ENCODE assay signal across 13 cellular contexts in the genomic region with DNA sequence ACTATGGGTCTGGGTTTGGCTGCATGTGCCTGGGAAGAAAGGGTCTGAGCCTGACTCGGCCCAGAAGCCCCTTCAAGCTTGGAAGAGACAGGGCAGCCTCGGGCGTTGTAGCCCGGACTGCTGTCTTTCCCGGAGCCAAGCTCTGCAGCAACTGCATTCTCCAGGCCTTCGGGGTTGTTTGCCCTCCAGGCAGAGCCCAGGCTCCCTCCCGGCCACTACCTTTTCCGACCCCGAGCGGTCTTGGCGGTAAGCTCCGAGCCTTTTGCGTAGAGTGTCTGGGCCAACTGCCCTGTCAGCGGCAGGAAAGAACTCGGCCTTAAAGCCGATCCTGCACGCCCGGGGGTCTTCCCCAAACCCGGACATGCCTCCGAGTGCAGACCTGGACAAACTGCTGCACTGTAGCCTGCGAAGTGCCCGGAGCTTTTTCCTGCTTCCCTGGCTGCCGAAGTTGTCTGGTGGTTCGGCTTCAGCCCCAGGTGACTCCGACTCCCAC. TPM values are rescaled to one million over a fixed set of nuclear protein-coding genes. Genes with fewer than 3 reads are reported as not detected.
DNase-seq lines count a peak whose midpoint lies in the region; ATAC-seq, FAIRE-seq and TF ChIP-seq lines count a peak whose summit lies in the region.
"Had no signal": no experiment of that assay in that cellular context is flagged by ENCODE, and none has a peak within 500 bp of the region (broad histone marks: within the 10 kb centered on the region; RNA-seq: fewer than 3 reads in every experiment).

No MANE protein-coding gene starts in this region.

- H3K9me3 ChIP-seq in CD4-positive, alpha-beta T cell (ENCODE audit: control insufficient read depth, low read length) = no peaks in the 10 kb centered on the region
- H3K9me3 ChIP-seq in DOHH2 (ENCODE audit: control insufficient read depth, insufficient read depth, low read length) (no peaks in the 10 kb centered on the region), HepG2 (ENCODE audit: low read length) (no peaks in the 10 kb centered on the region), right cardiac atrium (ENCODE audit: control insufficient read depth, low read length) (no peaks in the 10 kb centered on the region), adrenal gland (replicated peaks in 1 of 3) (no peaks in the 10 kb centered on the region)
- H3K9me3 ChIP-seq: neutrophil had no signal

- no peak for TF ChIP-seq RAD21 in HepG2 (CRISPR knock-in tag; IDR thresholded peaks at IDR 0.05)

- DNase-seq in CD4-positive, alpha-beta T cell = no peak
- no peak for DNase-seq in HepG2 (ENCODE audit: low spot score)
- DNase-seq in SW 1271 (lab: John Stamatoyannopoulos, UW) = no peak
- no peak for DNase-seq in NOMO-1 treated with dmso at 0.1 percent for 144 hours (lab: John Stamatoyannopoulos, UW; ENCODE audit: unreplicated experiment)
- no peak for DNase-seq in right cardiac atrium
- no peak for DNase-seq in adrenal gland
- DNase-seq: NCI-H1694; SHP77 treated with DMSO at 0.1 percent for 48 hours; stimulated activated CD4-positive, alpha-beta T cell treated with anti-CD3 and anti-CD28 coated beads, Interleukin-2, amount 100 ng/mL, for 48 hours had no signal

- TF ChIP-seq CTCF in CD4-positive, alpha-beta T cell (IDR thresholded peaks at IDR 0.05) = no peak
- TF ChIP-seq CTCF in DOHH2 (IDR thresholded peaks at IDR 0.05; ENCODE audit: low read depth, low read length, poor library complexity, severe bottlenecking) (no peak), HepG2 (CRISPR knock-in tag; IDR thresholded peaks at IDR 0.05) (no peak), adrenal gland (IDR thresholded peaks at IDR 0.05) (no peak)

- FAIRE-seq in HepG2 (lab: Jason Lieb, UNC) = no peak
- FAIRE-seq: H54 had no signal

- intact Hi-C loops in CD4-positive, alpha-beta T cell (cut with DNase I, micrococcal nuclease) = no loop called here
- intact Hi-C loops in HepG2 (cut with micrococcal nuclease; ENCODE audit: unreplicated experiment) = no loop called here
- intact Hi-C loops in right cardiac atrium (cut with DNase I) = no loop called here
- intact Hi-C loops in adrenal gland (cut with DNase I) = no loop called here

- in situ Hi-C loops in HepG2 (cut with HindIII; ENCODE audit: extremely low pct_ligation_motif_present, low pct_unique_long_range_greater_than_20kb) = no loop called here

- no peak overlapping the region for H2AFZ ChIP-seq in HepG2 (ENCODE audit: low read length)

- no TSS peak for BruUV-seq in HepG2 (replicated peaks; lab: Mats Ljungman, UMichigan)

- peaks cover under 1% of the 10 kb centered on the region for H3K9me3 Mint-ChIP-seq in CD4-positive, alpha-beta T cell
- H3K9me3 Mint-ChIP-seq in activated T-helper 17 cell treated with anti-CD3 and anti-CD28 coated beads, Interleukin-2, amount 50 U/mL, for 72 hours = no peaks in the 10 kb centered on the region

- 30% methylated on average over 2 of the region's 25 CpGs for WGBS in HepG2 (ENCODE audit: low lambda C conversion rate)
- WGBS in right cardiac atrium = 3% methylated on average over 25 of the region's 25 CpGs
- WGBS in adrenal gland, 4 donors = 7 to 18% (median 10%) methylated on average over 4 to 25 of the region's 25 CpGs

- POLR2A ChIA-PET in CD4-positive, alpha-beta T cell (lab: Charles Lee) = interaction anchor here (0.8 to 2.6 kb wide), 3 partner anchors 10 to 393 kb away, joined by 3 to 16 read pairs (median 3); a partner anchor contains a TSS
- POLR2A ChIA-PET in HepG2 (lab: Yijun Ruan, JAX) = interaction anchor here (1.8 kb wide), 1 partner anchor 10 kb away, joined by 7 read pairs; a partner anchor contains a TSS

- H3K27me3 ChIP-seq in CD4-positive, alpha-beta T cell (ENCODE audit: control insufficient read depth, insufficient read depth, low read length) = peaks cover 99% of the 10 kb centered on the region
- H3K27me3 ChIP-seq in DOHH2 (ENCODE audit: control insufficient read depth, low read length) = peaks cover 76% of the 10 kb centered on the region
- peaks cover 44 to 88% of the 10 kb centered on the region in 2 experiments for H3K27me3 ChIP-seq in HepG2 (ENCODE audit: control insufficient read depth in 1 of 2, insufficient read depth in 2 of 2, low read length in 2 of 2)
- no peaks in the 10 kb centered on the region for H3K27me3 ChIP-seq in right cardiac atrium (ENCODE audit: control insufficient read depth, insufficient read depth)
- H3K27me3 ChIP-seq in adrenal gland = peaks cover 99% of the 10 kb centered on the region

- no peak for TF ChIP-seq EP300 in HepG2 (IDR thresholded peaks at IDR 0.05; ENCODE audit: low read depth in 2 of 2, low read length in 2 of 2)
- TF ChIP-seq EP300 in HepG2 (CRISPR knock-in tag; IDR thresholded peaks at IDR 0.05; ENCODE audit: borderline replicate concordance) = no peak

- ATAC-seq in CD4-positive, alpha-beta T cell (ENCODE audit: poor library complexity) = no peak
- no peak for ATAC-seq in activated T-helper 17 cell treated with anti-CD3 and anti-CD28 coated beads, Interleukin-2, amount 50 U/mL, for 72 hours (replicated peaks)
- ATAC-seq in HepG2 (peak; percentile 33), right cardiac atrium (no peak)

- H3K4me1 Mint-ChIP-seq in CD4-positive, alpha-beta T cell (ENCODE audit: low read depth) = peaks cover 68% of the 10 kb centered on the region
- H3K4me1 Mint-ChIP-seq in activated T-helper 17 cell treated with anti-CD3 and anti-CD28 coated beads, Interleukin-2, amount 50 U/mL, for 72 hours = peaks cover 27% of the 10 kb centered on the region

- H4K20me1 ChIP-seq in DOHH2 (ENCODE audit: control insufficient read depth, insufficient read depth, low read depth, low read length) (0 out of 2 replicates have a peak, but pooled peaks cover 8% of the 10 kb centered on the region), HepG2 (ENCODE audit: insufficient read depth, low read length) (peaks cover 21% of the 10 kb centered on the region; the same call in 1 of the 2 replicates)

- TF ChIP-seq POLR2A in HepG2 (IDR thresholded peaks at IDR 0.05; ENCODE audit: insufficient read depth in 1 of 2, low read depth in 2 of 2, low read length in 2 of 2) (no peak), adrenal gland (IDR thresholded peaks at IDR 0.05) (no peak)

- H3K27ac Mint-ChIP-seq in CD4-positive, alpha-beta T cell = no peak overlapping the region
- H3K27ac Mint-ChIP-seq in activated T-helper 17 cell treated with anti-CD3 and anti-CD28 coated beads, Interleukin-2, amount 50 U/mL, for 72 hours = no peak overlapping the region

- H3K79me2 ChIP-seq in DOHH2 (ENCODE audit: control insufficient read depth, low read length) (no peaks in the 10 kb centered on the region), HepG2 (ENCODE audit: insufficient read depth, low read length) (no peaks in the 10 kb centered on the region)

- H3K36me3 ChIP-seq in DOHH2 (ENCODE audit: control insufficient read depth, low read length) (no peaks in the 10 kb centered on the region), HepG2 (replicated peaks in 1 of 2; ENCODE audit: control insufficient read depth in 1 of 2, insufficient read depth in 2 of 2, low read length in 2 of 2) (no peaks in the 10 kb centered on the region), adrenal gland (replicated peaks in 1 of 2) (no peaks in the 10 kb centered on the region)
- H3K36me3 ChIP-seq: neutrophil had no signal

- H3K4me3 Mint-ChIP-seq in CD4-positive, alpha-beta T cell = peak overlapping the region; percentile 79
- peak overlapping the region; percentile 77 for H3K4me3 Mint-ChIP-seq in activated T-helper 17 cell treated with anti-CD3 and anti-CD28 coated beads, Interleukin-2, amount 50 U/mL, for 72 hours

- H3K36me3 Mint-ChIP-seq in CD4-positive, alpha-beta T cell (ENCODE audit: low read depth) = no peaks in the 10 kb centered on the region
- peaks cover 17% of the 10 kb centered on the region for H3K36me3 Mint-ChIP-seq in activated T-helper 17 cell treated with anti-CD3 and anti-CD28 coated beads, Interleukin-2, amount 50 U/mL, for 72 hours (ENCODE audit: low read depth)

- H3K4me2 ChIP-seq in DOHH2 (ENCODE audit: low read length) (peak overlapping the region; percentile 73), HepG2 (ENCODE audit: low read depth, low read length) (peak overlapping the region; percentile 52)

- H3K4me3 ChIP-seq in DOHH2 (ENCODE audit: low read length) (no peak overlapping the region), HepG2 (replicated peaks in 1 of 3; ENCODE audit: insufficient read depth in 1 of 3, low read depth in 2 of 3, low read length in 3 of 3) (peak overlapping the region in 1 of 3 experiments; percentile 58; a peak in 1 of 6 replicates), right cardiac atrium (ENCODE audit: low read length) (no peak overlapping the region), adrenal gland (no peak overlapping the region)

- H3K27ac ChIP-seq in CD4-positive, alpha-beta T cell (ENCODE audit: low read depth, low read length) = no peak overlapping the region
- no peak overlapping the region for H3K27ac ChIP-seq in DOHH2 (ENCODE audit: low read depth, low read length)
- H3K27ac ChIP-seq in HepG2 (ENCODE audit: extremely low read length, insufficient read depth, low read length) = no peak overlapping the region
- no peak overlapping the region for H3K27ac ChIP-seq in right cardiac atrium (ENCODE audit: low read length)
- no peak overlapping the region for H3K27ac ChIP-seq in adrenal gland
- H3K27ac ChIP-seq: neutrophil had no signal

- no peaks in the 10 kb centered on the region for H3K9me2 ChIP-seq in DOHH2 (replicated peaks; ENCODE audit: control insufficient read depth, low read length)

- H3K9ac ChIP-seq in HepG2 (ENCODE audit: insufficient read depth, low read depth, low read length) = no peak overlapping the region

- CTCF ChIA-PET in CD4-positive, alpha-beta T cell (lab: Charles Lee) = no interaction called here
- CTCF ChIA-PET in HepG2 (lab: Yijun Ruan, JAX; ENCODE audit: low intra/inter-chr PET ratio, low total read pairs) = no interaction called here

- H3K4me1 ChIP-seq in DOHH2 (ENCODE audit: control insufficient read depth, low read length) (peaks cover 29% of the 10 kb centered on the region), HepG2 (ENCODE audit: insufficient read depth, low read length) (peaks cover 54% of the 10 kb centered on the region), right cardiac atrium (ENCODE audit: control insufficient read depth, insufficient read depth, low read length) (peaks cover 18% of the 10 kb centered on the region), adrenal gland (replicated peaks in 1 of 2) (peaks cover 13 to 41% of the 10 kb centered on the region in 2 donors)

- H3F3A ChIP-seq in DOHH2 (ENCODE audit: control insufficient read depth, insufficient read depth) = no peaks in the 10 kb centered on the region

- peaks cover 85% of the 10 kb centered on the region for H3K27me3 Mint-ChIP-seq in CD4-positive, alpha-beta T cell
- H3K27me3 Mint-ChIP-seq in activated T-helper 17 cell treated with anti-CD3 and anti-CD28 coated beads, Interleukin-2, amount 50 U/mL, for 72 hours = peaks cover 55% of the 10 kb centered on the region

RNA-seq across cellular contexts. Expression of a gene that starts 1.3 kb away (rescaled TPM):
- total RNA-seq in CD4-positive, alpha-beta T cell = not detected
- total RNA-seq in activated T-helper 17 cell treated with anti-CD3 and anti-CD28 coated beads, Interleukin-2, amount 50 U/mL, for 72 hours = under 1 TPM; 0.11 TPM
- total RNA-seq in HepG2 (2016; rRNA removed; fragmentation: Illumina TruSeq; extraction: Trizol) (not detected in 2 replicates), right cardiac atrium (not detected), adrenal gland (not detected)
- not detected in 2 replicates for total RNA-seq in HepG2 (2016; cell fraction: cytosol; rRNA removed; fragmentation: Illumina TruSeq; extraction: Trizol; ENCODE audit: low read depth)
- not detected in 2 replicates for total RNA-seq in HepG2 (2016; cell fraction: insoluble cytoplasmic fraction; rRNA removed; fragmentation: Illumina TruSeq; extraction: Trizol)
- total RNA-seq in HepG2 (2016; cell fraction: membrane; rRNA removed; fragmentation: Illumina TruSeq; extraction: Trizol) = not detected in 2 replicates
- not detected in 2 replicates for total RNA-seq in HepG2 (2016; cell fraction: nucleus; rRNA removed; fragmentation: Illumina TruSeq; extraction: Trizol)
- polyA plus RNA-seq in HepG2 (2011; rRNA removed) (not detected in 2 replicates), right cardiac atrium (not detected), adrenal gland (not detected)
- polyA plus RNA-seq in HepG2 (2011; cell fraction: cytosol; rRNA removed) = not detected in 2 replicates
- not detected in 2 replicates for polyA plus RNA-seq in HepG2 (2011; cell fraction: nucleus; rRNA removed)
- polyA plus RNA-seq in HepG2 (2012) = not detected in 2 replicates
- not detected in 2 replicates for polyA plus RNA-seq in HepG2 (2016; cell fraction: cytosol; fragmentation: Illumina TruSeq; extraction: Trizol; ENCODE audit: low read depth)
- not detected in 2 replicates for polyA plus RNA-seq in HepG2 (2016; cell fraction: insoluble cytoplasmic fraction; fragmentation: Illumina TruSeq; extraction: Trizol; ENCODE audit: low read depth)
- polyA plus RNA-seq in HepG2 (2016; cell fraction: membrane; fragmentation: Illumina TruSeq; extraction: Trizol; ENCODE audit: low read depth) = not detected in 2 replicates
- polyA plus RNA-seq in HepG2 (2016; cell fraction: nucleus; fragmentation: Illumina TruSeq; extraction: Trizol; ENCODE audit: insufficient read depth, low read depth) = not detected in 2 replicates
- polyA minus RNA-seq in HepG2 (2011; rRNA and poly(A)+ RNA removed; ENCODE audit: low replicate concordance) = 0.07 TPM in 1 of 2 replicates, not detected in the other
- not detected in 2 replicates for polyA minus RNA-seq in HepG2 (2011; cell fraction: cytosol; rRNA and poly(A)+ RNA removed)
- polyA minus RNA-seq in HepG2 (2011; cell fraction: nucleus; rRNA and poly(A)+ RNA removed) = not detected in 2 replicates

RNA-seq across cellular contexts. Expression of a gene that starts 10.1 kb away (rescaled TPM):
- total RNA-seq in CD4-positive, alpha-beta T cell = 10 to 100 TPM; 40.3 to 40.8 TPM
- total RNA-seq in activated T-helper 17 cell treated with anti-CD3 and anti-CD28 coated beads, Interleukin-2, amount 50 U/mL, for 72 hours = 10 to 100 TPM; 65.5 to 96.5 TPM
- total RNA-seq in HepG2 (2016; rRNA removed; fragmentation: Illumina TruSeq; extraction: Trizol) = 53.3 and 58.1 TPM in 2 replicates
- total RNA-seq in HepG2 (2016; cell fraction: cytosol; rRNA removed; fragmentation: Illumina TruSeq; extraction: Trizol; ENCODE audit: low read depth) = 22.9 and 24.6 TPM in 2 replicates
- total RNA-seq in HepG2 (2016; cell fraction: insoluble cytoplasmic fraction; rRNA removed; fragmentation: Illumina TruSeq; extraction: Trizol) = 54.6 and 57.3 TPM in 2 replicates
- total RNA-seq in HepG2 (2016; cell fraction: membrane; rRNA removed; fragmentation: Illumina TruSeq; extraction: Trizol) = 20.4 and 22.0 TPM in 2 replicates
- 24.9 and 25.3 TPM in 2 replicates for total RNA-seq in HepG2 (2016; cell fraction: nucleus; rRNA removed; fragmentation: Illumina TruSeq; extraction: Trizol)
- 9.1 and 9.8 TPM in 2 replicates for polyA plus RNA-seq in HepG2 (2011; rRNA removed)
- 5.9 and 7.0 TPM in 2 replicates for polyA plus RNA-seq in HepG2 (2011; cell fraction: cytosol; rRNA removed)
- polyA plus RNA-seq in HepG2 (2011; cell fraction: nucleus; rRNA removed) = 5.9 and 6.1 TPM in 2 replicates
- 25.3 and 27.5 TPM in 2 replicates for polyA plus RNA-seq in HepG2 (2012)
- 10.2 and 11.6 TPM in 2 replicates for polyA plus RNA-seq in HepG2 (2016; cell fraction: cytosol; fragmentation: Illumina TruSeq; extraction: Trizol; ENCODE audit: low read depth)
- 66.2 and 74.8 TPM in 2 replicates for polyA plus RNA-seq in HepG2 (2016; cell fraction: insoluble cytoplasmic fraction; fragmentation: Illumina TruSeq; extraction: Trizol; ENCODE audit: low read depth)
- polyA plus RNA-seq in HepG2 (2016; cell fraction: membrane; fragmentation: Illumina TruSeq; extraction: Trizol; ENCODE audit: low read depth) = 14.2 and 18.0 TPM in 2 replicates
- 37.9 and 39.6 TPM in 2 replicates for polyA plus RNA-seq in HepG2 (2016; cell fraction: nucleus; fragmentation: Illumina TruSeq; extraction: Trizol; ENCODE audit: insufficient read depth, low read depth)
- 11.9 and 35.7 TPM in 2 replicates for polyA minus RNA-seq in HepG2 (2011; rRNA and poly(A)+ RNA removed; ENCODE audit: low replicate concordance)
- polyA minus RNA-seq in HepG2 (2011; cell fraction: cytosol; rRNA and poly(A)+ RNA removed) = 11.3 and 12.7 TPM in 2 replicates
- 10.6 and 15.5 TPM in 2 replicates for polyA minus RNA-seq in HepG2 (2011; cell fraction: nucleus; rRNA and poly(A)+ RNA removed)
- total RNA-seq in right cardiac atrium = 10 to 100 TPM; 22.2 to 32.9 (median 24.5) TPM
- polyA plus RNA-seq in right cardiac atrium = 19.9 TPM
- 10 to 100 TPM; 21.0 to 58.9 (median 33.9) TPM for total RNA-seq in adrenal gland
- polyA plus RNA-seq in adrenal gland = 10 to 100 TPM; 43.7 to 68.2 (median 47.8) TPM
